25 cellular contexts compared by ENCODE assay signal in genomic region chr9:25226901-25227686, GRCh38.
"Had no signal": no experiment of that assay in that cellular context is flagged by ENCODE, and none has a peak within 500 bp of the region (broad histone marks: within the 10 kb centered on the region; RNA-seq: fewer than 3 reads in every experiment).

No MANE protein-coding gene starts in this region.

- FAIRE-seq: urothelium cell line had no signal

- H3K4me3 Mint-ChIP-seq: naive thymus-derived CD4-positive, alpha-beta T cell; natural killer cell treated with Interleukin-12 subunit alpha and Interleukin-12 subunit beta and Interleukin-15 and Interleukin-18, amount 100 ng/mL, for 72 hours; stimulated activated memory B cell treated with anti-CD40 and anti-IgM and Interleukin-4, amounts not matched to agents 10 μg/mL and 1 μg/mL and 100 μg/mL, for 72 hours; stimulated activated naive CD8-positive, alpha-beta T cell treated with anti-CD3 and anti-CD28 coated beads, Interleukin-15, amount 100 ng/mL, for 72 hours had no signal

- H3K27ac Mint-ChIP-seq: naive thymus-derived CD4-positive, alpha-beta T cell; natural killer cell treated with Interleukin-12 subunit alpha and Interleukin-12 subunit beta and Interleukin-15 and Interleukin-18, amount 100 ng/mL, for 72 hours; progenitor cell of endocrine pancreas; stimulated activated memory B cell treated with anti-CD40 and anti-IgM and Interleukin-4, amounts not matched to agents 10 μg/mL and 1 μg/mL and 100 μg/mL, for 72 hours; stimulated activated naive CD8-positive, alpha-beta T cell treated with anti-CD3 and anti-CD28 coated beads, Interleukin-15, amount 100 ng/mL, for 72 hours had no signal

- ATAC-seq: mucosa of descending colon; naive thymus-derived CD4-positive, alpha-beta T cell; natural killer cell treated with Interleukin-12 subunit alpha and Interleukin-12 subunit beta and Interleukin-15 and Interleukin-18, amount 100 ng/mL, for 72 hours; right lobe of liver; stimulated activated naive CD8-positive, alpha-beta T cell treated with anti-CD3 and anti-CD28 coated beads, Interleukin-15, amount 100 ng/mL, for 72 hours had no signal

- H3K4me1 ChIP-seq: left ventricle myocardium inferior, right atrium auricular region, right lobe of liver, tibial artery, upper lobe of right lung had no signal

- H3K27ac ChIP-seq: left ventricle myocardium inferior, ovary, right atrium auricular region, right lobe of liver, thoracic aorta, tibial artery, upper lobe of right lung had no signal

- H3K27me3 Mint-ChIP-seq: naive thymus-derived CD4-positive, alpha-beta T cell; natural killer cell treated with Interleukin-12 subunit alpha and Interleukin-12 subunit beta and Interleukin-15 and Interleukin-18, amount 100 ng/mL, for 72 hours; progenitor cell of endocrine pancreas; stimulated activated memory B cell treated with anti-CD40 and anti-IgM and Interleukin-4, amounts not matched to agents 10 μg/mL and 1 μg/mL and 100 μg/mL, for 72 hours; stimulated activated naive CD8-positive, alpha-beta T cell treated with anti-CD3 and anti-CD28 coated beads, Interleukin-15, amount 100 ng/mL, for 72 hours had no signal

- H3K4me1 Mint-ChIP-seq: naive thymus-derived CD4-positive, alpha-beta T cell; stimulated activated memory B cell treated with anti-CD40 and anti-IgM and Interleukin-4, amounts not matched to agents 10 μg/mL and 1 μg/mL and 100 μg/mL, for 72 hours; stimulated activated naive CD8-positive, alpha-beta T cell treated with anti-CD3 and anti-CD28 coated beads, Interleukin-15, amount 100 ng/mL, for 72 hours had no signal

- H3K36me3 ChIP-seq: left ventricle myocardium inferior, ovary, right atrium auricular region, right lobe of liver, thoracic aorta, tibial artery, upper lobe of right lung had no signal

- H3K9me3 ChIP-seq: mucosa of descending colon, right atrium auricular region, right lobe of liver, thoracic aorta, tibial artery, upper lobe of right lung had no signal

- H3K4me3 ChIP-seq: left ventricle myocardium inferior, lung, mucosa of descending colon, ovary, right atrium auricular region, right lobe of liver, smooth muscle cell, thoracic aorta, tibial artery, upper lobe of right lung had no signal

- H3K36me3 Mint-ChIP-seq: stimulated activated memory B cell treated with anti-CD40 and anti-IgM and Interleukin-4, amounts not matched to agents 10 μg/mL and 1 μg/mL and 100 μg/mL, for 72 hours had no signal

- DNase-seq: hypothalamus; islet precursor cell; left ventricle myocardium inferior; midbrain; mucosa of descending colon; naive thymus-derived CD4-positive, alpha-beta T cell; ovary; right lobe of liver; stimulated activated CD4-positive, alpha-beta T cell treated with anti-CD3 and anti-CD28 coated beads, Interleukin-1b, Interleukin-23, amount 100 ng/mL, for 48 hours; stimulated activated CD4-positive, alpha-beta T cell treated with anti-CD3 and anti-CD28 coated beads, Interleukin-2, amount 100 ng/mL, for 48 hours; stimulated activated CD4-positive, alpha-beta T cell treated with anti-CD3 and anti-CD28 coated beads, Interleukin-4, amount 100 ng/mL, for 4 hours; stimulated activated CD8-positive, alpha-beta memory T cell treated with anti-CD3 and anti-CD28 coated beads, Interleukin-4, amount 100 ng/mL, for 48 hours; stimulated activated naive CD4-positive, alpha-beta T cell treated with Interleukin-2 at 50 U/mL for 16 hours; stimulated activated naive CD8-positive, alpha-beta T cell treated with anti-CD3 and anti-CD28 coated beads, Interleukin-15, amount 100 ng/mL, for 72 hours; tibial artery; trophoblast cell; upper lobe of right lung had no signal

- H3K27me3 ChIP-seq: ovary, right atrium auricular region, right lobe of liver, tibial artery, upper lobe of right lung had no signal

- H3K4me2 ChIP-seq: smooth muscle cell had no signal
